ENCODE assay signal across 8 cellular contexts in genomic region chr17:62552851-62553659, GRCh38.
DNase-seq lines count a peak whose midpoint lies in the region; ATAC-seq and TF ChIP-seq lines count a peak whose summit lies in the region.
"Not testable (repeated sequence)": the region's sequence is repeated elsewhere in the genome, so short reads cannot be mapped to it uniquely, and the experiment has no call there.

No MANE protein-coding gene starts in this region.

- DNase-seq in DMS 273 treated with DMSO at 0.1 percent for 48 hours (lab: John Stamatoyannopoulos, UW), result peak; percentile 20
- peak; percentile 18 for DNase-seq in HS-5 (ENCODE audit: low read depth)
- peak; percentile 59 for DNase-seq in NCI-H526 (lab: John Stamatoyannopoulos, UW)
- DNase-seq in WERI-Rb-1, result peak; percentile 45
- DNase-seq in central memory CD4-positive, alpha-beta T cell, result peak; percentile 42
- peak; percentile 35 for DNase-seq in kidney glomerular epithelial cell (lab: John Stamatoyannopoulos, UW)
- peak; percentile 17 for DNase-seq in stimulated activated CD8-positive, alpha-beta memory T cell treated with anti-CD3 and anti-CD28 coated beads, Interleukin-12 subunit alpha, Interleukin-12 subunit beta, amount 100 ng/mL, for 1 hour (ENCODE audit: low read depth)

- peak; percentile 88 for ATAC-seq in GM21390 (IDR thresholded peaks at IDR 0.05; ENCODE audit: unreplicated experiment)

- not testable (repeated sequence) for H3K27me3 ChIP-seq in WERI-Rb-1 (ENCODE audit: insufficient read depth, low read depth, severe bottlenecking)

- not testable (repeated sequence) for H3K4me3 ChIP-seq in WERI-Rb-1 (ENCODE audit: low read depth, low read length)

- not testable (repeated sequence) for H3K36me3 ChIP-seq in WERI-Rb-1

- TF ChIP-seq CTCF in WERI-Rb-1 (IDR thresholded peaks at IDR 0.05; ENCODE audit: low read depth, low read length), result peak; percentile 32; the same call in 1 of the 2 replicates

- H3K27ac ChIP-seq in WERI-Rb-1, result peak overlapping the region; percentile 26; the same call in 1 of the 2 replicates

- H3K9me3 ChIP-seq in WERI-Rb-1 (ENCODE audit: severe bottlenecking), result not testable (repeated sequence)
